In the genomic region with DNA sequence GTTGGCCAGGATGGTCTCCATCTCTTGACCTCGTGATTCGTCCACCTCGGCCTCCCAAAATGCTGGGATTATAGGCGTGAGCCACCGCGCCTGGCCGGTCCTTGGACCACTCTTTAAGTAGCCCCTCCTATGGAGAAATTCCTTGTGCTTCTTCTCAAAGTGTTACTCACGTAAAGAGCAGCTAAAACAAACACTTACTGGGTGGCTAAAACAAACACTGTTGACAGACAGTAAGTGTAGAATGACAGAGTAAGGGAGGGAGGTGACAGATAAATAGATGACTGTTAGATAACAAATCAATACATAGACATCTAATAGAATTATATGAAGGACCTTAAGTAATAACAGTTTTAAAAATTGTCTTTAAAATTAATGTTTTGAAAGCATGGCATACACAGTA, we compare ENCODE assay signal across 19 cellular contexts. TPM values are rescaled to one million over a fixed set of nuclear protein-coding genes. Genes with fewer than 3 reads are reported as not detected.
DNase-seq lines count a peak whose midpoint lies in the region; ATAC-seq and TF ChIP-seq lines count a peak whose summit lies in the region.
"Had no signal": no experiment of that assay in that cellular context is flagged by ENCODE, and none has a peak within 500 bp of the region (broad histone marks: within the 10 kb centered on the region; RNA-seq: fewer than 3 reads in every experiment).

No MANE protein-coding gene starts in this region.

- H3K4me3 ChIP-seq in cardiac muscle cell (no peak overlapping the region), right atrium auricular region (no peak overlapping the region), PC-3 (ENCODE audit: low read length) (no peak overlapping the region)
- H3K4me3 ChIP-seq: GM23338 had no signal

- H3K4me1 ChIP-seq in cardiac muscle cell (ENCODE audit: low read depth) (peaks cover 13% of the 10 kb centered on the region), right atrium auricular region (peaks cover 0 to 27% of the 10 kb centered on the region in 2 donors), PC-3 (ENCODE audit: insufficient read depth, low read length) (peaks cover 25% of the 10 kb centered on the region)
- H3K4me1 ChIP-seq: BE2C had no signal

- no peaks in the 10 kb centered on the region for H3K79me2 ChIP-seq in PC-3 (ENCODE audit: low read length)

- CTCF ChIA-PET in PC-3 (lab: Charles Lee), result interaction anchor here (1.0 kb wide), 1 partner anchor 22 kb away, joined by 4 read pairs; no protein-coding TSS in a partner anchor

- no peaks in the 10 kb centered on the region for H4K20me1 ChIP-seq in PC-3 (ENCODE audit: low read length)

- H3K36me3 ChIP-seq in cardiac muscle cell (no peaks in the 10 kb centered on the region), right atrium auricular region (no peaks in the 10 kb centered on the region), PC-3 (ENCODE audit: low read depth, low read length) (no peaks in the 10 kb centered on the region)
- H3K36me3 ChIP-seq: BE2C had no signal

- H3F3A ChIP-seq in PC-3 (ENCODE audit: low read length, unreplicated experiment), result no peaks in the 10 kb centered on the region

- peak; percentile 72 for ATAC-seq in PC-3
- no peak for ATAC-seq in HG02571 (IDR thresholded peaks at IDR 0.05; ENCODE audit: unreplicated experiment)
- ATAC-seq: GM23338, HepG2 had no signal

- peak overlapping the region; percentile 8 for H3K27ac ChIP-seq in cardiac muscle cell
- H3K27ac ChIP-seq in right atrium auricular region, result no peak overlapping the region
- H3K27ac ChIP-seq in PC-3 (ENCODE audit: low read length), result no peak overlapping the region

- H3K27me3 ChIP-seq in cardiac muscle cell (no peaks in the 10 kb centered on the region), right atrium auricular region (no peaks in the 10 kb centered on the region), PC-3 (ENCODE audit: low read length) (no peaks in the 10 kb centered on the region)

- H3K9me2 ChIP-seq in PC-3 (replicated peaks; ENCODE audit: low read length), result no peaks in the 10 kb centered on the region

- no TSS peak for BruUV-seq in PC-3 (replicated peaks; lab: Mats Ljungman, UMichigan)

- DNase-seq in cardiac muscle cell (ENCODE audit: low read depth in 1 of 2, low spot score in 1 of 2) (no peak), right atrium auricular region (ENCODE audit: low spot score) (no peak), DMS53 (lab: John Stamatoyannopoulos, UW) (peak; percentile 78), PC-3 (peak; percentile 35), left kidney (ENCODE audit: low read depth, low spot score) (peak; percentile 9), NCI-H748 treated with DMSO at 0.1 percent for 48 hours (lab: John Stamatoyannopoulos, UW) (no peak)
- DNase-seq: ACHN; BE2C; C1 segment of cervical spinal cord; CD4-positive, CD25-positive, alpha-beta regulatory T cell; CD8-positive, alpha-beta memory T cell; COR-L47; DMS 273 treated with DMSO at 0.1 percent for 48 hours; DMS79; GDM1; HCEC 1CT had no signal

- intact Hi-C loops in PC-3 (cut with micrococcal nuclease), result no loop called here

- H2AFZ ChIP-seq in PC-3 (ENCODE audit: low read length), result no peak overlapping the region
- H2AFZ ChIP-seq: GM23338 had no signal

- no peaks in the 10 kb centered on the region for H3K9me3 ChIP-seq in cardiac muscle cell (ENCODE audit: low read depth)
- no peaks in the 10 kb centered on the region for H3K9me3 ChIP-seq in right atrium auricular region
- H3K9me3 ChIP-seq in PC-3 (ENCODE audit: low read length), result no peaks in the 10 kb centered on the region
- H3K9me3 ChIP-seq: BE2C had no signal

- no peak for TF ChIP-seq CTCF in cardiac muscle cell (IDR thresholded peaks at IDR 0.05; ENCODE audit: low read depth, low read length)
- TF ChIP-seq CTCF in right atrium auricular region (IDR thresholded peaks at IDR 0.05), result no peak
- no peak for TF ChIP-seq CTCF in PC-3 (conservative IDR thresholded peaks at IDR 0.05; ENCODE audit: low read depth, low read length)

- POLR2A ChIA-PET in PC-3 (lab: Charles Lee; ENCODE audit: unreplicated experiment), result no interaction called here

- H3K9ac ChIP-seq in PC-3 (ENCODE audit: low read length), result no peak overlapping the region

- H3K4me2 ChIP-seq in PC-3 (ENCODE audit: low read length), result no peak overlapping the region
- H3K4me2 ChIP-seq: GM23338 had no signal

RNA-seq across cellular contexts. Expression of a gene that starts 40.9 kb away (rescaled TPM):
- total RNA-seq in cardiac muscle cell (19.8 and 25.4 TPM in 2 replicates), right atrium auricular region (10 to 100 TPM; 50.0 to 56.3 TPM), PC-3 (2014; rRNA removed) (0.15 and 0.52 TPM in 2 replicates)
- 21.3 and 46.3 TPM in 2 replicates for polyA plus RNA-seq in cardiac muscle cell
- total RNA-seq: HepG2 had no signal

Comparison
In these comparisons a context has a peak if more than half of its experiments do, and no peak if none do; other contexts are left out.
1. DNase-seq: peak in DMS53 (single experiment), PC-3 (single experiment) and left kidney (single experiment); none in cardiac muscle cell (0 of 2), right atrium auricular region (single experiment) and NCI-H748 treated with DMSO at 0.1 percent for 48 hours (single experiment).
2. RNA of a gene that starts 40.9 kb away (total RNA-seq): 50.0 to 56.3 TPM in right atrium auricular region and 19.8 to 25.4 TPM in cardiac muscle cell; 0.15 to 0.52 TPM in PC-3; every median in the first group is over 10 times any median in the second.